Comparison of ENCODE assay signal across 12 cellular contexts in the genomic region with DNA sequence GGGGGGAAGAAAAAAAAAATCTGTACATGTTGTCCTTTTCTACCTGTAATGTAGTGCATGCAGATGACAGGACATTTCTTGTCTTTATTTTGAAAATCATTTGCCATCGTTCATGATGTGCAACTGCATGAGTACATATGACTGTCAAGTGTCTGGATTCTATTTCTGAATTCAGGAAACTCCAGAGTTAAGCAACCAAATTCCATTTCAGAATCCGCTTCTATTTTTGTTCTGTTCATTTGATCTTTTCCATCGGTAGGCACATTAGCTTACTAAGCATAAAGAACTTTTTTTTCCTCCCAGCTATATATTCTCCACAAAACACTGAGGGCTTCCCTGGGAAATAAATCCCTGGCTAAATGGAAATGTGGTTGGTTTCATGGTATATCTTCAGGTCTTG.
A peak's percentile ranks its signal among the peaks of the same experiment; 100 is the strongest.
DNase-seq lines count a peak whose midpoint lies in the region; TF ChIP-seq lines count a peak whose summit lies in the region.
"Had no signal": no experiment of that assay in that cellular context is flagged by ENCODE, and none has a peak within 500 bp of the region (broad histone marks: within the 10 kb centered on the region; RNA-seq: fewer than 3 reads in every experiment).

No MANE protein-coding gene starts in this region.

- H3K27me3 ChIP-seq in parathyroid adenoma (ENCODE audit: control insufficient read depth, insufficient read depth, low read length), result no peaks in the 10 kb centered on the region

- H3K9me3 ChIP-seq in parathyroid adenoma (ENCODE audit: control insufficient read depth, low read length), result no peaks in the 10 kb centered on the region

- TF ChIP-seq CTCF in fibroblast of villous mesenchyme (IDR thresholded peaks at IDR 0.05; ENCODE audit: insufficient read depth, low read depth, low read length), result no peak
- no peak for TF ChIP-seq CTCF in parathyroid adenoma (IDR thresholded peaks at IDR 0.05)

- no peak overlapping the region for H3K9ac ChIP-seq in parathyroid adenoma

- no peaks in the 10 kb centered on the region for H3K36me3 ChIP-seq in parathyroid adenoma (ENCODE audit: control insufficient read depth, insufficient read depth, low read length)

- peak overlapping the region; percentile 47 for H3K4me2 ChIP-seq in parathyroid adenoma (ENCODE audit: low read length)

- peak; percentile 45 for DNase-seq in AG20443 (ENCODE audit: low spot score)
- peak; percentile 37 for DNase-seq in fibroblast of villous mesenchyme (ENCODE audit: low read depth)
- no peak for DNase-seq in activated CD4-positive, alpha-beta T cell treated with anti-CD3 and anti-CD28 coated beads, Interleukin-2, amount 50 U/mL, for 1 hour
- no peak for DNase-seq in Ammon's horn (ENCODE audit: low spot score)
- DNase-seq in OCI-M1 (lab: John Stamatoyannopoulos, UW), result no peak
- no peak for DNase-seq in NCI-H128 (lab: John Stamatoyannopoulos, UW; ENCODE audit: unreplicated experiment)
- DNase-seq: activated CD4-positive, alpha-beta T cell treated with anti-CD3 and anti-CD28 coated beads, Interleukin-2, amount 10 ng/mL, durations not matched to agents 24 days and 14 days; activated naive CD4-positive, alpha-beta T cell treated with anti-CD3 and anti-CD28 coated beads, Interleukin-2, amount 10 ng/mL, durations not matched to agents 7 days and 5 days; NCI-H510A treated with DMSO at 0.1 percent for 48 hours; SIG-M5 had no signal

- H2AFZ ChIP-seq in parathyroid adenoma, result no peak overlapping the region

- peaks cover 25% of the 10 kb centered on the region for H3K4me1 ChIP-seq in parathyroid adenoma

- peaks cover 17% of the 10 kb centered on the region for H3K79me2 ChIP-seq in parathyroid adenoma

- peak overlapping the region; percentile 45 for H3K27ac ChIP-seq in angular gyrus (ENCODE audit: low read depth, low read length)
- H3K27ac ChIP-seq in parathyroid adenoma, result peak overlapping the region; percentile 59

- H3K4me3 ChIP-seq in fibroblast of villous mesenchyme (ENCODE audit: low read depth, low read length) (no peak overlapping the region), parathyroid adenoma (ENCODE audit: low read depth, low read length) (peak overlapping the region; percentile 18)

Comparison
In these comparisons a context has a peak if more than half of its experiments do, and no peak if none do; other contexts are left out.
1. DNase-seq: peak in AG20443 (single experiment) and fibroblast of villous mesenchyme (single experiment); none in activated CD4-positive, alpha-beta T cell treated with anti-CD3 and anti-CD28 coated beads, Interleukin-2, amount 50 U/mL, for 1 hour (single experiment), Ammon's horn (single experiment), OCI-M1 (single experiment) and NCI-H128 (single experiment).